In the genomic region with DNA sequence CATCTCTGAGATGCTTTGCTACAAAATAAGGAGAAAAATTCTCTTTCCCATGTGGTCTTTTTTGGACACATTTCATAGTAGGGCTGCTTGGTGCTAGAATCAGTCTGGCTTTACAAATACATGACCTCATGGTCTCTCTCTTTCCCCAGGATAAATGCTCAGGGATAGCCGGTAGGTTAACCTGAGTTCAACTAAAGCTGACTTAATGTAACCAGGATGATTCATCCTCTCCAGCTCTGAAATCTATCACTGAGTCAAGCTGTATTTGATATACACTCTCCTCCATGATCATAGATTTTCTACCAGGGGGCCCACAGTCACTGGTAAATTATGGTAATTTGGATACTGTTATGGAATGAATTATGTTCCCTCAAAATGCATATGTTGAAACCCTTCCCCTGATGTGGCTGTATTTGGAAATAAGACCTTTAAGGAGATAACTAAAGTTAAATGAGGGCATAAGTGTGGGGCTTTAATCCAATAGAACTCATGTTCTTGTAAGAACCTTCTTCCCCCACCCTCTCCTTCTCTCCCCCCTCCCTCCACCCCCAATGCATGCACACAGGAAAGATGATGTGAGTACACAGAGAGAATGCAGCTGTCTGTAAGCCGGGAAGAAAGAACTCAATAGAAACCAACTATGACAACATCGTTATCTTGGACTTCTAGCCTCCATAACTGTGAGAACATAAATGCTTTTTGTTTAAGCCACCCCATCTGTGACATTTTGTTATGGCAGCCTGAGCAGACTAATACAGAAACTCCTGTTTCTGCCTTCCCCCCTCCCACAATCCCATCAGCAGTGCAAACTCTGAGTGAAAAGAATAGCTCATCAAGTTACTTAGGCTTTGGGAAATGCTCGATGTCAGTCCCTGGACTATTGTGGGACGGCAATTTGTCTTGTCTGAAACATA, we compare ENCODE assay signal across 1 cellular context.
TF ChIP-seq lines count a peak whose summit lies in the region.

No MANE protein-coding gene starts in this region.

TF ChIP-seq in GM12878, 131 proteins besides CTCF, POLR2A, EP300 and RAD21 (continued from another document):
- TF ChIP-seq, protein P1, sequence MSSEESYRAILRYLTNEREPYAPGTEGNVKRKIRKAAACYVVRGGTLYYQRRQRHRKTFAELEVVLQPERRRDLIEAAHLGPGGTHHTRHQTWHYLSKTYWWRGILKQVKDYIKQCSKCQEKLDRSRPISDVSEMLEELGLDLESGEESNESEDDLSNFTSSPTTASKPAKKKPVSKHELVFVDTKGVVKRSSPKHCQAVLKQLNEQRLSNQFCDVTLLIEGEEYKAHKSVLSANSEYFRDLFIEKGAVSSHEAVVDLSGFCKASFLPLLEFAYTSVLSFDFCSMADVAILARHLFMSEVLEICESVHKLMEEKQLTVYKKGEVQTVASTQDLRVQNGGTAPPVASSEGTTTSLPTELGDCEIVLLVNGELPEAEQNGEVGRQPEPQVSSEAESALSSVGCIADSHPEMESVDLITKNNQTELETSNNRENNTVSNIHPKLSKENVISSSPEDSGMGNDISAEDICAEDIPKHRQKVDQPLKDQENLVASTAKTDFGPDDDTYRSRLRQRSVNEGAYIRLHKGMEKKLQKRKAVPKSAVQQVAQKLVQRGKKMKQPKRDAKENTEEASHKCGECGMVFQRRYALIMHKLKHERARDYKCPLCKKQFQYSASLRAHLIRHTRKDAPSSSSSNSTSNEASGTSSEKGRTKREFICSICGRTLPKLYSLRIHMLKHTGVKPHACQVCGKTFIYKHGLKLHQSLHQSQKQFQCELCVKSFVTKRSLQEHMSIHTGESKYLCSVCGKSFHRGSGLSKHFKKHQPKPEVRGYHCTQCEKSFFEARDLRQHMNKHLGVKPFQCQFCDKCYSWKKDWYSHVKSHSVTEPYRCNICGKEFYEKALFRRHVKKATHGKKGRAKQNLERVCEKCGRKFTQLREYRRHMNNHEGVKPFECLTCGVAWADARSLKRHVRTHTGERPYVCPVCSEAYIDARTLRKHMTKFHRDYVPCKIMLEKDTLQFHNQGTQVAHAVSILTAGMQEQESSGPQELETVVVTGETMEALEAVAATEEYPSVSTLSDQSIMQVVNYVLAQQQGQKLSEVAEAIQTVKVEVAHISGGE (CRISPR knock-in tag; IDR thresholded peaks at IDR 0.05) = no peak
- TF ChIP-seq CREM (IDR thresholded peaks at IDR 0.05; ENCODE audit: low read depth) = no peak; the same call in 1 of the 2 replicates
- TF ChIP-seq JUNB (IDR thresholded peaks at IDR 0.05) = peak; percentile 62
- TF ChIP-seq CREB1 (IDR thresholded peaks at IDR 0.05; ENCODE audit: low read depth) = peak; percentile 20; the same call in 1 of the 2 replicates
- 0 out of 2 replicates have a peak, but pooled peaks have one; percentile 18 for TF ChIP-seq EED (IDR thresholded peaks at IDR 0.05; ENCODE audit: low read depth)
TF ChIP-seq in GM12878: peak in this region for 4.
